ENCODE assay signal across 17 cellular contexts in the genomic region with DNA sequence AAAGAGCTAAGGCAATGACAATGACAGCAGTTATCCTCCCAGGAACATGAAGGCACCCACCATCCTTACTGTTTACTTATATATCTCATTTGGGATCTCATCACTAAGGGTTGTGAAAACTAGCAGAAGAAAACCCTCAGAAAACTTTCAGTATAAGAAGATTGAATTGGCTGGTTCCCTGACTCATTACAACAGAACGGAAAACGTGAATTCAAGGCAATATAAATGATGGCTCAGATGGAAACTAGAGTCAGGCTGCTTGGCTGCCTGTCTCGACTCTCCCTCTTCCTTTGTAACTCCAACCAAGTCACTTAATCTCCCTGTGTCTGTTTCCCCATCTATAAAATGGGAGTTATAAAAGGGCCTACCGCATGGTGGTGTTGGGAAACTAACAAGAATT.
DNase-seq lines count a peak whose midpoint lies in the region; TF ChIP-seq lines count a peak whose summit lies in the region.
"Had no signal": no experiment of that assay in that cellular context is flagged by ENCODE, and none has a peak within 500 bp of the region (broad histone marks: within the 10 kb centered on the region; RNA-seq: fewer than 3 reads in every experiment).

No MANE protein-coding gene starts in this region.

- peaks cover 5% of the 10 kb centered on the region; the same call in 1 of the 2 replicates for H3F3A ChIP-seq in Loucy (ENCODE audit: low read depth)

- no peaks in the 10 kb centered on the region for H4K20me1 ChIP-seq in Loucy (ENCODE audit: insufficient read depth, low read length, poor library complexity, severe bottlenecking)

- H3K4me1 Mint-ChIP-seq in activated T-cell treated with anti-CD3 and anti-CD28 coated beads, Interleukin-2, amount 50 U/mL, for 24 hours (ENCODE audit: low read depth) = peaks cover 59% of the 10 kb centered on the region
- H3K4me1 Mint-ChIP-seq in activated naive CD8-positive, alpha-beta T cell (ENCODE audit: low read depth) = peaks cover 42% of the 10 kb centered on the region
- peaks cover 13% of the 10 kb centered on the region for H3K4me1 Mint-ChIP-seq in endothelial cell (ENCODE audit: unreplicated experiment)

- TF ChIP-seq EP300 in transverse colon (IDR thresholded peaks at IDR 0.05; ENCODE audit: low read depth) = no peak

- no peaks in the 10 kb centered on the region for H3K9me3 Mint-ChIP-seq in activated T-cell treated with anti-CD3 and anti-CD28 coated beads, Interleukin-2, amount 50 U/mL, for 24 hours
- H3K9me3 Mint-ChIP-seq in activated naive CD8-positive, alpha-beta T cell (ENCODE audit: low read depth) = no peaks in the 10 kb centered on the region
- no peaks in the 10 kb centered on the region for H3K9me3 Mint-ChIP-seq in endothelial cell (ENCODE audit: unreplicated experiment)
- H3K9me3 Mint-ChIP-seq: effector memory CD8-positive, alpha-beta T cell; GM23338 had no signal

- no peak overlapping the region for H3K9ac ChIP-seq in Loucy (ENCODE audit: low read depth, low read length, poor library complexity, severe bottlenecking)

- in situ Hi-C loops in transverse colon (cut with MboI; ENCODE audit: low pct_ligation_motif_present in 1 of 4, low pct_unique_long_range_greater_than_20kb in 1 of 4, low sequenced_read_pairs in 3 of 4) = no loop called here

- 78 to 81% methylated on average over 4 of the region's 4 CpGs for WGBS in transverse colon (ENCODE audit: low coverage in 1 of 2), 2 donors

- peak overlapping the region; percentile 86 for H3K27ac Mint-ChIP-seq in activated T-cell treated with anti-CD3 and anti-CD28 coated beads, Interleukin-2, amount 50 U/mL, for 24 hours
- H3K27ac Mint-ChIP-seq in activated naive CD8-positive, alpha-beta T cell = peak overlapping the region; percentile 72
- no peak overlapping the region for H3K27ac Mint-ChIP-seq in endothelial cell (ENCODE audit: unreplicated experiment)
- H3K27ac Mint-ChIP-seq: GM23338 had no signal

- no peak overlapping the region for H3K4me3 ChIP-seq in Loucy (ENCODE audit: low read length, poor library complexity, severe bottlenecking)
- H3K4me3 ChIP-seq in neutrophil (ENCODE audit: low read depth in 1 of 2, low read length in 1 of 2) = no peak overlapping the region
- H3K4me3 ChIP-seq in transverse colon = no peak overlapping the region
- H3K4me3 ChIP-seq: esophagus squamous epithelium, GM23338, sigmoid colon, stomach had no signal

- H3K27me3 Mint-ChIP-seq in activated T-cell treated with anti-CD3 and anti-CD28 coated beads, Interleukin-2, amount 50 U/mL, for 24 hours = no peaks in the 10 kb centered on the region
- H3K27me3 Mint-ChIP-seq in activated naive CD8-positive, alpha-beta T cell = no peaks in the 10 kb centered on the region
- H3K27me3 Mint-ChIP-seq in endothelial cell (ENCODE audit: unreplicated experiment) = peaks cover 4% of the 10 kb centered on the region
- H3K27me3 Mint-ChIP-seq: effector memory CD8-positive, alpha-beta T cell had no signal

- no peak for TF ChIP-seq CTCF in Loucy (conservative IDR thresholded peaks at IDR 0.05; ENCODE audit: low read length)
- TF ChIP-seq CTCF in neutrophil (IDR thresholded peaks at IDR 0.05) = no peak
- no peak for TF ChIP-seq CTCF in endothelial cell (IDR thresholded peaks at IDR 0.05; ENCODE audit: unreplicated experiment)
- no peak for TF ChIP-seq CTCF in transverse colon (IDR thresholded peaks at IDR 0.05)

- TF ChIP-seq POLR2A in transverse colon (IDR thresholded peaks at IDR 0.05) = no peak

- DNase-seq in activated T-cell treated with anti-CD3 and anti-CD28 coated beads, Interleukin-2, amount 50 U/mL, for 24 hours = no peak
- DNase-seq in activated T-cell treated with anti-CD3 and anti-CD28 coated beads for 4 hours (no peak), NOMO-1 treated with dmso at 0.1 percent for 144 hours (lab: John Stamatoyannopoulos, UW; ENCODE audit: unreplicated experiment) (no peak), endothelial cell (ENCODE audit: low spot score) (no peak), transverse colon (no peak)
- DNase-seq: activated gamma-delta T cell; effector memory CD8-positive, alpha-beta T cell; esophagus squamous epithelium; NCI-H187; NCI-H748 treated with DMSO at 0.1 percent for 48 hours; sigmoid colon; stomach; trophoblast cell had no signal

- no peaks in the 10 kb centered on the region for H3K27me3 ChIP-seq in Loucy (ENCODE audit: insufficient read depth, low read length, poor library complexity, severe bottlenecking)
- no peaks in the 10 kb centered on the region for H3K27me3 ChIP-seq in neutrophil
- no peaks in the 10 kb centered on the region for H3K27me3 ChIP-seq in transverse colon
- H3K27me3 ChIP-seq: esophagus squamous epithelium, sigmoid colon, stomach had no signal

- no peaks in the 10 kb centered on the region for H3K9me3 ChIP-seq in Loucy (ENCODE audit: insufficient read depth, low read depth, low read length)
- no peaks in the 10 kb centered on the region for H3K9me3 ChIP-seq in neutrophil
- no peaks in the 10 kb centered on the region for H3K9me3 ChIP-seq in transverse colon
- H3K9me3 ChIP-seq: esophagus squamous epithelium, sigmoid colon, stomach had no signal

- H3K4me1 ChIP-seq in Loucy (ENCODE audit: insufficient read depth, low read length, poor library complexity, severe bottlenecking) = peaks cover 69% of the 10 kb centered on the region
- peaks cover 23 to 40% of the 10 kb centered on the region in 2 experiments for H3K4me1 ChIP-seq in neutrophil (ENCODE audit: control insufficient read depth in 1 of 2, insufficient read depth in 1 of 2, low read depth in 1 of 2, low read length in 1 of 2)
- H3K4me1 ChIP-seq in transverse colon = no peaks in the 10 kb centered on the region
- H3K4me1 ChIP-seq: esophagus squamous epithelium, sigmoid colon had no signal

- H3K36me3 ChIP-seq in Loucy (ENCODE audit: insufficient read depth, low read length) = no peaks in the 10 kb centered on the region
- H3K36me3 ChIP-seq in neutrophil = no peaks in the 10 kb centered on the region
- no peaks in the 10 kb centered on the region for H3K36me3 ChIP-seq in transverse colon
- H3K36me3 ChIP-seq: esophagus squamous epithelium, sigmoid colon, stomach had no signal

- H3K27ac ChIP-seq in neutrophil = peak overlapping the region; percentile 54
- no peak overlapping the region for H3K27ac ChIP-seq in transverse colon
- H3K27ac ChIP-seq: esophagus squamous epithelium, sigmoid colon, stomach had no signal

- H3K4me3 Mint-ChIP-seq in activated T-cell treated with anti-CD3 and anti-CD28 coated beads, Interleukin-2, amount 50 U/mL, for 24 hours = no peak overlapping the region
- no peak overlapping the region for H3K4me3 Mint-ChIP-seq in activated naive CD8-positive, alpha-beta T cell
- no peak overlapping the region for H3K4me3 Mint-ChIP-seq in endothelial cell (ENCODE audit: unreplicated experiment)
- H3K4me3 Mint-ChIP-seq: GM23338 had no signal

- H2AFZ ChIP-seq in Loucy (ENCODE audit: low read length) = no peak overlapping the region
- H2AFZ ChIP-seq: GM23338 had no signal

- H3K4me2 ChIP-seq in Loucy (ENCODE audit: low read depth, low read length, poor library complexity, severe bottlenecking) = peak overlapping the region; percentile 9
- H3K4me2 ChIP-seq: GM23338 had no signal

- no peaks in the 10 kb centered on the region for H3K9me2 ChIP-seq in Loucy (replicated peaks; ENCODE audit: low read depth, low read length)

- peaks cover 8% of the 10 kb centered on the region for H3K36me3 Mint-ChIP-seq in activated T-cell treated with anti-CD3 and anti-CD28 coated beads, Interleukin-2, amount 50 U/mL, for 24 hours (ENCODE audit: low read depth)
- no peaks in the 10 kb centered on the region for H3K36me3 Mint-ChIP-seq in activated naive CD8-positive, alpha-beta T cell
- no peaks in the 10 kb centered on the region for H3K36me3 Mint-ChIP-seq in endothelial cell (ENCODE audit: low read depth, unreplicated experiment)

- H3K79me2 ChIP-seq in Loucy (ENCODE audit: insufficient read depth, low read length) = no peaks in the 10 kb centered on the region

- intact Hi-C loops in transverse colon (cut with DNase I; ENCODE audit: low total_unique reads) = no loop called here
